Comparison of ENCODE assay signal across 8 cellular contexts in the genomic region with DNA sequence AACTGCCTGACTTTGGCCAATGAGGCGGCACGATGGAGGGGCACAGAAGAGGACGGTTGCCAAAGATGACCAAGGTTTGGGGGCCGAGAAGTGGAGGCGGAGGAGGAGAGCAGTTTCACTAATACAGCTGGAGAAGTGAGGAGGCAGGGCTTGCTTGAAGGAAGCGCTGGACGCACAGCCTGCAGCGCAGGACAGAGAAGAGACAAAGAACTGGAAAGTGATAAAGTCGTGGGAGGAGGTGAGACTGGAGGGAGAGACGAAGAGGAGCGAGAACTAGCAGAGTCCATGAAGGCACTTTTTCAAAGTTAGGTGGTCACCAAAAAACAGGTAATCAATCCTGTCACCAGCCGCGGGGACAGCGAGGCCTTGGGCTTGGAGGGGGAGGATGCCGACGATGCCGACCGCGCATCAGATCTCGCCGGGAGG. TPM values are rescaled to one million over a fixed set of nuclear protein-coding genes. Genes with fewer than 3 reads are reported as not detected.
DNase-seq lines count a peak whose midpoint lies in the region; ATAC-seq and TF ChIP-seq lines count a peak whose summit lies in the region.

No MANE protein-coding gene starts in this region.

- TF ChIP-seq CTCF in Caco-2 (IDR thresholded peaks at IDR 0.05; ENCODE audit: insufficient read depth in 1 of 2, low read depth in 1 of 2, low read length in 1 of 2, severe bottlenecking in 1 of 2, unreplicated experiment in 1 of 2) (no peak), PC-3 (conservative IDR thresholded peaks at IDR 0.05; ENCODE audit: low read depth, low read length) (no peak), endothelial cell (IDR thresholded peaks at IDR 0.05; ENCODE audit: unreplicated experiment) (no peak)

- H3K27ac Mint-ChIP-seq in Caco-2 (ENCODE audit: unreplicated experiment) (peak overlapping the region; percentile 60), endothelial cell (ENCODE audit: unreplicated experiment) (no peak overlapping the region)
- peak overlapping the region; percentile 69 to 88 for H3K27ac Mint-ChIP-seq in natural killer cell treated with Interleukin-12 subunit alpha and Interleukin-12 subunit beta and Interleukin-15 and Interleukin-18, amount 100 ng/mL, for 72 hours

- H3K9ac ChIP-seq in PC-3 (ENCODE audit: low read length): peak overlapping the region; percentile 59

- H3K27me3 Mint-ChIP-seq in Caco-2 (ENCODE audit: insufficient read depth, unreplicated experiment) (no peaks in the 10 kb centered on the region), endothelial cell (ENCODE audit: unreplicated experiment) (peaks cover 7% of the 10 kb centered on the region)
- H3K27me3 Mint-ChIP-seq in natural killer cell treated with Interleukin-12 subunit alpha and Interleukin-12 subunit beta and Interleukin-15 and Interleukin-18, amount 100 ng/mL, for 72 hours: no peaks in the 10 kb centered on the region

- H3K4me3 ChIP-seq in Caco-2 (ENCODE audit: low read depth, low read length): peak overlapping the region; percentile 74
- H3K4me3 ChIP-seq in PC-3 (ENCODE audit: low read length): peak overlapping the region; percentile 79

- H3K9me3 ChIP-seq in Caco-2 (no peaks in the 10 kb centered on the region), PC-3 (ENCODE audit: low read length) (no peaks in the 10 kb centered on the region)

- H3K36me3 ChIP-seq in Caco-2 (ENCODE audit: control insufficient read depth, insufficient read depth, low read length) (peaks cover 2% of the 10 kb centered on the region; the same call in 1 of the 2 replicates), PC-3 (ENCODE audit: low read depth, low read length) (peaks cover 23% of the 10 kb centered on the region)

- BruUV-seq in Caco-2 (replicated peaks; lab: Mats Ljungman, UMichigan) (no TSS peak), PC-3 (replicated peaks; lab: Mats Ljungman, UMichigan) (no TSS peak)

- H3K27ac ChIP-seq in PC-3 (ENCODE audit: low read length): no peak overlapping the region

- ATAC-seq in GM21576 (IDR thresholded peaks at IDR 0.05; ENCODE audit: unreplicated experiment) (peak; percentile 14), PC-3 (peak; percentile 57)
- peak; percentile 17 to 28 for ATAC-seq in natural killer cell treated with Interleukin-12 subunit alpha and Interleukin-12 subunit beta and Interleukin-15 and Interleukin-18, amount 100 ng/mL, for 72 hours

- H3K4me1 Mint-ChIP-seq in Caco-2 (ENCODE audit: low read depth, unreplicated experiment) (peaks cover 17% of the 10 kb centered on the region), endothelial cell (ENCODE audit: unreplicated experiment) (peaks cover 20% of the 10 kb centered on the region)
- H3K4me1 Mint-ChIP-seq in natural killer cell treated with Interleukin-12 subunit alpha and Interleukin-12 subunit beta and Interleukin-15 and Interleukin-18, amount 100 ng/mL, for 72 hours (ENCODE audit: low read depth in 2 of 2): peaks cover 31 to 44% of the 10 kb centered on the region in 2 donors

- CTCF ChIA-PET in Caco-2 (lab: Charles Lee) (interaction anchor here (2.2 kb wide), 1 partner anchor 42 kb away, joined by 8 read pairs; no protein-coding TSS in a partner anchor), PC-3 (lab: Charles Lee) (no interaction called here)

- intact Hi-C loops in Caco-2 (cut with micrococcal nuclease; ENCODE audit: unreplicated experiment) (loop anchor here (1.0 kb wide), 1 partner anchor 17 kb away; no protein-coding TSS in a partner anchor), PC-3 (cut with micrococcal nuclease) (loop anchor here (1.0 kb wide), 1 partner anchor 18 kb away; a partner anchor contains a TSS)

- POLR2A ChIA-PET in Caco-2 (lab: Charles Lee) (interaction anchor here (0.6 kb wide), 1 partner anchor 128 kb away, joined by 4 read pairs; a partner anchor contains a TSS), PC-3 (lab: Charles Lee; ENCODE audit: unreplicated experiment) (no interaction called here)

- H3K27me3 ChIP-seq in Caco-2 (replicated peaks; ENCODE audit: control insufficient read depth, insufficient read depth, low read length) (no peaks in the 10 kb centered on the region), PC-3 (ENCODE audit: low read length) (no peaks in the 10 kb centered on the region)

- H3K9me2 ChIP-seq in PC-3 (replicated peaks; ENCODE audit: low read length): no peaks in the 10 kb centered on the region

- DNase-seq in Caco-2: no peak
- DNase-seq in PC-3: no peak
- no peak for DNase-seq in endothelial cell (ENCODE audit: low spot score)
- DNase-seq in natural killer cell treated with Interleukin-12 subunit alpha and Interleukin-12 subunit beta and Interleukin-15 and Interleukin-18, amount 100 ng/mL, for 72 hours (ENCODE audit: low spot score): no peak
- no peak for DNase-seq in DMS 273 treated with DMSO at 0.1 percent for 48 hours (lab: John Stamatoyannopoulos, UW)
- DNase-seq in stimulated activated naive CD4-positive, alpha-beta T cell treated with Interleukin-2 at 50 U/mL for 16 hours (lab: John Stamatoyannopoulos, UW): no peak
- no peak for DNase-seq in NCI-H526 treated with DMSO at 0.1 percent for 48 hours (lab: John Stamatoyannopoulos, UW)

- H3K4me1 ChIP-seq in Caco-2 (peaks cover 7% of the 10 kb centered on the region), PC-3 (ENCODE audit: insufficient read depth, low read length) (peaks cover 10% of the 10 kb centered on the region)

- no peaks in the 10 kb centered on the region for H3F3A ChIP-seq in PC-3 (ENCODE audit: low read length, unreplicated experiment)

- peaks cover 24% of the 10 kb centered on the region for H3K79me2 ChIP-seq in PC-3 (ENCODE audit: low read length)

- H3K36me3 Mint-ChIP-seq in Caco-2 (ENCODE audit: insufficient read depth, unreplicated experiment): peaks cover 11% of the 10 kb centered on the region
- H3K36me3 Mint-ChIP-seq in endothelial cell (ENCODE audit: low read depth, unreplicated experiment): peaks cover 30% of the 10 kb centered on the region
- H3K36me3 Mint-ChIP-seq in natural killer cell treated with Interleukin-12 subunit alpha and Interleukin-12 subunit beta and Interleukin-15 and Interleukin-18, amount 100 ng/mL, for 72 hours: peaks cover 9% of the 10 kb centered on the region

- H3K9me3 Mint-ChIP-seq in Caco-2 (ENCODE audit: unreplicated experiment) (no peaks in the 10 kb centered on the region), endothelial cell (ENCODE audit: unreplicated experiment) (no peaks in the 10 kb centered on the region)
- no peaks in the 10 kb centered on the region for H3K9me3 Mint-ChIP-seq in natural killer cell treated with Interleukin-12 subunit alpha and Interleukin-12 subunit beta and Interleukin-15 and Interleukin-18, amount 100 ng/mL, for 72 hours

- H4K20me1 ChIP-seq in PC-3 (ENCODE audit: low read length): no peaks in the 10 kb centered on the region

- peak overlapping the region; percentile 89 for H2AFZ ChIP-seq in PC-3 (ENCODE audit: low read length)

- peak overlapping the region; percentile 95 for H3K4me2 ChIP-seq in PC-3 (ENCODE audit: low read length)

- H3K4me3 Mint-ChIP-seq in Caco-2 (ENCODE audit: unreplicated experiment) (peak overlapping the region; percentile 83), endothelial cell (ENCODE audit: unreplicated experiment) (peak overlapping the region; percentile 95)
- peak overlapping the region; percentile 100 for H3K4me3 Mint-ChIP-seq in natural killer cell treated with Interleukin-12 subunit alpha and Interleukin-12 subunit beta and Interleukin-15 and Interleukin-18, amount 100 ng/mL, for 72 hours

RNA-seq across cellular contexts. Expression of a gene that starts 0.8 kb away (rescaled TPM):
- 15.6 and 15.7 TPM in 2 replicates for total RNA-seq in Caco-2 (2022)
- total RNA-seq in PC-3 (2014; rRNA removed): 18.7 and 37.5 TPM in 2 replicates
- total RNA-seq in endothelial cell (ENCODE audit: unreplicated experiment): 15.3 TPM
- total RNA-seq in natural killer cell treated with Interleukin-12 subunit alpha and Interleukin-12 subunit beta and Interleukin-15 and Interleukin-18, amount 100 ng/mL, for 72 hours: 10 to 100 TPM; 11.8 to 26.6 TPM

RNA-seq across cellular contexts. Expression of a gene that starts 18.8 kb away (rescaled TPM):
- 90.1 and 95.7 TPM in 2 replicates for total RNA-seq in Caco-2 (2022)
- 153 and 161 TPM in 2 replicates for total RNA-seq in PC-3 (2014; rRNA removed)
- 25.6 TPM for total RNA-seq in endothelial cell (ENCODE audit: unreplicated experiment)
- 10 to 100 TPM; 18.9 to 31.8 TPM for total RNA-seq in natural killer cell treated with Interleukin-12 subunit alpha and Interleukin-12 subunit beta and Interleukin-15 and Interleukin-18, amount 100 ng/mL, for 72 hours
